ENCODE assay signal across 8 cellular contexts in the genomic region with DNA sequence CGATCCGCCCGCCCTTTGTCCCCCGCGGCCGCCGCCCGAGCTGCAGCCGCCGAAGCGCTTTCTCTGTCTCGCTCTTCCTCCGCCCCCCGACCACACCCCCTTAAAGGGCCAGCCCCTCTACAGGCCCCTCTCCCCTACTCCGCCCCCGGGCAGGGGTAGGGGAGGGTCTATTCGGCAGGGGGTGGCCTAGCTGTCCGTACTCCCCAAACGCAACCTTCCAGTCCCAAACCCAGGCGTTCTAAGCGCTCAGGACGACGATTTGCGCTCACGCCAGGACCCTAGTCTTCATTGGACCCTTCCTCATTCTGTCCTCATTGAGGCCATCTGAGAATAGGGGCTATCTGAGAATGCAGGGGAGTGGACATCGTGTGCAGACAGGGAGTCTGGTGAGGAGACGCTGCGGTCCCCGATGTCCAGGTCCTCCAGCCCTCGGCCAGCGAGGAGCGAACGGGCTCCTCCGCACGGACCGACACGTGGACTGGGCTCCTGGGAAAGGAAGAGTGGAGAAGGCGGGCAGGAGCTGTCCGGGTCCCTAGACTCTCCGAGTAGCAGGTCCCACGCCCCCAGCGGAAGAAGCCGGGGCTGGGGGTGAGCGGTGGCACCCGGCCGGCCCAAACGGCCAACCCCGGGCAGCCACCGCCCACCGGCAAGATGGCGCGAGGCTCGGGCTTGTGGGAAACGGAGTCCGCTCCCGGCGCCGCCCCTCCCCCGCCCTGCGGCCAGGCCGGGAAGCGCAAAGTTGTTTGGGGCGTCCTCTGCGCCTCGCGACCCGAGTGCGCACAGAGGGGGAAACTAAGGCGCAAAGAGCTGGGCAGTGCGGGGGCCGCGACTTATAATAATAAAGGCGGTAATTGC. TPM values are rescaled to one million over a fixed set of nuclear protein-coding genes. Genes with fewer than 3 reads are reported as not detected.
DNase-seq lines count a peak whose midpoint lies in the region; ATAC-seq and TF ChIP-seq lines count a peak whose summit lies in the region.

A gene with protein sequence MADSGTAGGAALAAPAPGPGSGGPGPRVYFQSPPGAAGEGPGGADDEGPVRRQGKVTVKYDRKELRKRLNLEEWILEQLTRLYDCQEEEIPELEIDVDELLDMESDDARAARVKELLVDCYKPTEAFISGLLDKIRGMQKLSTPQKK (minus strand): TSS at position 70 of the 855 bp plus-strand sequence. CDS start 270 bp downstream, outside the sequence.

- H3K4me3 ChIP-seq in AG10803 (ENCODE audit: low read length) (peak within 1 kb of the TSS; percentile 96), MM.1S (ENCODE audit: low read length) (peak within 1 kb of the TSS; percentile 99), SJCRH30 (peak within 1 kb of the TSS; percentile 97), fibroblast of villous mesenchyme (ENCODE audit: low read depth, low read length) (peak within 1 kb of the TSS; percentile 82)

- ATAC-seq in GM19397 (IDR thresholded peaks at IDR 0.05; ENCODE audit: unreplicated experiment): peak; percentile 35

- H3K4me2 ChIP-seq in MM.1S (ENCODE audit: low read depth, low read length): peak within 1 kb of the TSS; percentile 100

- peak within 1 kb of the TSS; percentile 91 to 96 (median 93) for H3K4me3 Mint-ChIP-seq in nephron

- H3K27me3 Mint-ChIP-seq in nephron (ENCODE audit: low read depth): no peaks in the 10 kb centered on the region

- H2AFZ ChIP-seq in MM.1S (ENCODE audit: low read length): peak within 1 kb of the TSS; percentile 90

- H3K36me3 Mint-ChIP-seq in nephron (ENCODE audit: low read depth): peaks cover 6% of the 10 kb centered on the region

- H3K27ac Mint-ChIP-seq in nephron: peak within 1 kb of the TSS; percentile 94 to 95 (median 94)

- H3K36me3 ChIP-seq in MM.1S (replicated peaks; ENCODE audit: insufficient read depth, low read length) (no peaks in the 10 kb centered on the region), SJCRH30 (peaks cover 32% of the 10 kb centered on the region)

- no peak for TF ChIP-seq CTCF in AG10803 (conservative IDR thresholded peaks at IDR 0.05; ENCODE audit: low read length)
- no peak for TF ChIP-seq CTCF in MM.1S (IDR thresholded peaks at IDR 0.05; ENCODE audit: low read length)
- TF ChIP-seq CTCF in fibroblast of villous mesenchyme (IDR thresholded peaks at IDR 0.05; ENCODE audit: insufficient read depth, low read depth, low read length): no peak
- peak in 1 of 3 experiments; percentile 9 for TF ChIP-seq CTCF in nephron (IDR thresholded peaks at IDR 0.05; ENCODE audit: unreplicated experiment in 3 of 3)

- H3F3A ChIP-seq in MM.1S (ENCODE audit: insufficient read depth, low read length): peaks cover 13% of the 10 kb centered on the region; the same call in 1 of the 2 replicates

- H3K9me3 Mint-ChIP-seq in nephron: no peaks in the 10 kb centered on the region

- H3K27me3 ChIP-seq in MM.1S (replicated peaks; ENCODE audit: insufficient read depth, low read length) (peaks cover 5% of the 10 kb centered on the region; the same call in 1 of the 2 replicates), SJCRH30 (no peaks in the 10 kb centered on the region)

- peaks cover 27% of the 10 kb centered on the region for H3K4me1 Mint-ChIP-seq in nephron

- H3K9me3 ChIP-seq in MM.1S (replicated peaks; ENCODE audit: insufficient read depth, low read length) (no peaks in the 10 kb centered on the region), SJCRH30 (replicated peaks) (no peaks in the 10 kb centered on the region)

- H3K9ac ChIP-seq in MM.1S (ENCODE audit: low read length): peak within 1 kb of the TSS; percentile 86

- DNase-seq in AG10803 (ENCODE audit: low read depth) (peak; percentile 80), MM.1S (peak; percentile 83), SJCRH30 (peak; percentile 92), fibroblast of villous mesenchyme (ENCODE audit: low read depth) (peak; percentile 83), stromal cell of bone marrow (ENCODE audit: low read depth) (peak; percentile 73)
- DNase-seq in activated gamma-delta T cell treated with anti-CD3 and anti-CD28 coated beads, Interleukin-2, amount 50 U/mL, for 16 hours (ENCODE audit: low read depth): peak; percentile 81

- H3K9me2 ChIP-seq in MM.1S (replicated peaks; ENCODE audit: insufficient read depth, low read length): no peaks in the 10 kb centered on the region

- peaks cover 6% of the 10 kb centered on the region; the same call in 1 of the 2 replicates for H3K4me1 ChIP-seq in MM.1S (ENCODE audit: low read length)
- peaks cover 37% of the 10 kb centered on the region for H3K4me1 ChIP-seq in SJCRH30

- H4K20me1 ChIP-seq in MM.1S (ENCODE audit: insufficient read depth, low read length): no peaks in the 10 kb centered on the region

- peaks cover 39% of the 10 kb centered on the region for H3K79me2 ChIP-seq in MM.1S (ENCODE audit: low read length)

- H3K27ac ChIP-seq in MM.1S (ENCODE audit: low read length) (peak within 1 kb of the TSS; percentile 47), SJCRH30 (peak within 1 kb of the TSS; percentile 97)

RNA-seq across cellular contexts. Expression of the gene that starts here (rescaled TPM):
- 556 and 639 TPM in 2 replicates for total RNA-seq in SJCRH30 (2014; rRNA removed; shearing (Covaris generic))
- total RNA-seq in fibroblast of villous mesenchyme: 155 and 175 TPM in 2 replicates

Comparison
In these comparisons a context has a peak if more than half of its experiments do, and no peak if none do; other contexts are left out.
1. Peak in every context shown above with its lines: DNase-seq, ATAC-seq, H3K4me3 ChIP-seq and H3K27ac ChIP-seq.